Comparison of ENCODE assay signal across 8 cellular contexts in genomic region chr4:38489924-38490639, GRCh38.
DNase-seq lines count a peak whose midpoint lies in the region; ATAC-seq, FAIRE-seq and TF ChIP-seq lines count a peak whose summit lies in the region.

No MANE protein-coding gene starts in this region.

- H3K9me3 ChIP-seq in stomach smooth muscle (ENCODE audit: control insufficient read depth in 2 of 2, low read length in 2 of 2), result no peaks in the 10 kb centered on the region

- intact Hi-C loops in left colon (cut with DNase I, micrococcal nuclease), result no loop called here

- H3K36me3 ChIP-seq in bronchial epithelial cell (ENCODE audit: control insufficient read depth, insufficient read depth, low read length), result no peaks in the 10 kb centered on the region
- no peaks in the 10 kb centered on the region for H3K36me3 ChIP-seq in stomach smooth muscle (ENCODE audit: control insufficient read depth in 2 of 2, insufficient read depth in 2 of 2, low read length in 2 of 2)

- peak; percentile 95 for ATAC-seq in left colon
- ATAC-seq in GM18867 (IDR thresholded peaks at IDR 0.05; ENCODE audit: unreplicated experiment), result no peak

- no peak for TF ChIP-seq POLR2A in H54 (IDR thresholded peaks at IDR 0.05; ENCODE audit: low read depth, low read length)

- no peak overlapping the region for H3K4me3 ChIP-seq in bronchial epithelial cell (ENCODE audit: low read depth, low read length)
- H3K4me3 ChIP-seq in stomach smooth muscle (ENCODE audit: low read length in 2 of 2), result peak overlapping the region in 1 of 2 donors; percentile 22

- H3K9ac ChIP-seq in stomach smooth muscle (ENCODE audit: low read length in 2 of 2), result peak overlapping the region in 1 of 2 donors; percentile 29

- peak; percentile 66 for DNase-seq in activated effector memory CD4-positive, alpha-beta T cell treated with anti-CD3 and anti-CD28 coated beads, Interleukin-2, amount 50 U/mL, for 16 hours
- DNase-seq in activated effector memory CD4-positive, alpha-beta T cell treated with Interleukin-2 at 50 U/mL for 16 hours, result no peak
- DNase-seq in bronchial epithelial cell (ENCODE audit: low read depth) (peak; percentile 47), left colon (peak; percentile 42 to 68), H54 (ENCODE audit: insufficient read length, low spot score) (no peak), DMS79 treated with DMSO at 0.1 percent for 48 hours (lab: John Stamatoyannopoulos, UW) (no peak)

- peaks cover 15% of the 10 kb centered on the region for H3K4me1 ChIP-seq in stomach smooth muscle (ENCODE audit: control insufficient read depth, insufficient read depth, low read length)

- no peaks in the 10 kb centered on the region for H3K27me3 ChIP-seq in bronchial epithelial cell (ENCODE audit: control insufficient read depth, insufficient read depth, low read length)
- H3K27me3 ChIP-seq in stomach smooth muscle (ENCODE audit: control insufficient read depth in 1 of 2, insufficient read depth in 2 of 2, low read length in 2 of 2), result no peaks in the 10 kb centered on the region

- FAIRE-seq in bronchial epithelial cell (lab: Jason Lieb, UNC) (peak; percentile 89), H54 (lab: Jason Lieb, UNC) (no peak)

- no peak for TF ChIP-seq CTCF in bronchial epithelial cell (IDR thresholded peaks at IDR 0.05; ENCODE audit: insufficient read depth, low read length, severe bottlenecking)

- peak overlapping the region; percentile 31 for H3K27ac ChIP-seq in stomach smooth muscle (ENCODE audit: low read length)

Comparison
In these comparisons a context has a peak if more than half of its experiments do, and no peak if none do; other contexts are left out.
1. DNase-seq: peak in activated effector memory CD4-positive, alpha-beta T cell treated with anti-CD3 and anti-CD28 coated beads, Interleukin-2, amount 50 U/mL, for 16 hours (single experiment), bronchial epithelial cell (single experiment) and left colon (2 of 2); none in activated effector memory CD4-positive, alpha-beta T cell treated with Interleukin-2 at 50 U/mL for 16 hours (single experiment), H54 (single experiment) and DMS79 treated with DMSO at 0.1 percent for 48 hours (single experiment).